In the genomic region with DNA sequence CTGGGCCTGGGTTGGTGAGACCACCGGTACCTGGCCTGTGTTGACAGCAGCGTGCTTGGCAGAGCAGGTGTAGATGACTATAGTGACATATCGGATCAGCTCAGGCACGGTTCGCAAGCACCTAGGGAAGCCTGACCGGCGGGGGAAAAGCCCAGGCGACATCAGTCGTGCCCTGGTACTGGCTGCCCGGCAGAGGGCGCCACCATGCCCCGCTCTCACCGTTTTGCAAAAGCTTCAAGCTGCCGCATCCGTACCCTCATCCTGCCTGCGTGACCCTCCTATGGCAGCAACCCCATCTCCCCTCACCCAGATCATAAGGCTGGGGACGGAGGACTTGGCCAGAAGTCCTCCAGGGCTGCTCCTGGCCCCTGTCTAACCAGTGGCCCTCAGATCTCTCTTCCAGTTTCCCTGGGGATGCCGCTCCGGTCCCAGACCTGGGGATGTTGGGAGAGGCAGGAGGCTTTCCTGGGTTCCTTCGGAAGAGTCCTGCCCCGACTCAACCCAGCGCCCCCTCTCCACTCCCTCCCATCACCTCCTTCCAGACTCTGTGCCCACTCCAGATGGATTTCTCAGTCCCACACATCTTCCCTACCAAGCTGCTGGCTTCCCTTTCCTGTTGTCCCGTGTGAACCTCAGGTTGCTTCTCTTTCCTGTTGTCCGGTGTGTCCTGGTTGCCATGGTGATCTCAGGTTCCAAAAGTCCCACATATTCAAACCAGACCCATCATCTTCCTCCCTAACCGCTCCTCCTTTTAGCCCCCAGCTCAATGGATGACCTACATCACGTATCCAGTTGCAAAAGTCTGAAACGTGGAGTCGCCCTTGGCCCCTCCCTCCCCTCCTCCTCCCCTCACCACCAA, we compare ENCODE assay signal across 8 cellular contexts. TPM values are rescaled to one million over a fixed set of nuclear protein-coding genes. Genes with fewer than 3 reads are reported as not detected.
DNase-seq lines count a peak whose midpoint lies in the region; ATAC-seq and TF ChIP-seq lines count a peak whose summit lies in the region.

No MANE protein-coding gene starts in this region.

- CTCF ChIA-PET in Calu3 (lab: Charles Lee) = interaction anchor here (0.6 to 1.6 kb wide), 8 partner anchors 11 to 215 kb away, joined by 3 to 12 read pairs (median 10); partner anchors contain the start of genes ALOXE3 and RANGRF

- peak; percentile 60 for TF ChIP-seq CTCF in Calu3 (IDR thresholded peaks at IDR 0.05; ENCODE audit: unreplicated experiment)
- TF ChIP-seq CTCF in foreskin keratinocyte (conservative IDR thresholded peaks at IDR 0.05) = peak; percentile 93
- peak in 1 of 3 donors; percentile 87 for TF ChIP-seq CTCF in omental fat pad (IDR thresholded peaks at IDR 0.05)
- peak; percentile 63 to 92 (median 72) for TF ChIP-seq CTCF in thyroid gland (IDR thresholded peaks at IDR 0.05)

- no peaks in the 10 kb centered on the region for H3K36me3 ChIP-seq in thyroid gland

- no peak overlapping the region for H3K27ac ChIP-seq in foreskin keratinocyte
- H3K27ac ChIP-seq in thyroid gland = no peak overlapping the region

- peaks cover 53% of the 10 kb centered on the region for H3K27me3 Mint-ChIP-seq in Calu3 (ENCODE audit: unreplicated experiment)

- ATAC-seq in HG03571 (IDR thresholded peaks at IDR 0.05; ENCODE audit: unreplicated experiment) (peak; percentile 51), foreskin keratinocyte (peak; percentile 66), omental fat pad (ENCODE audit: low FRiP score) (peak; percentile 77), HG03045 (IDR thresholded peaks at IDR 0.05; ENCODE audit: unreplicated experiment) (no peak)

- H3K4me1 ChIP-seq in foreskin keratinocyte = no peaks in the 10 kb centered on the region
- H3K4me1 ChIP-seq in thyroid gland = peaks cover 10 to 17% of the 10 kb centered on the region in 2 donors

- no peaks in the 10 kb centered on the region for H3K9me3 ChIP-seq in thyroid gland

- H3K4me3 ChIP-seq in thyroid gland (replicated peaks in 1 of 3) = no peak overlapping the region

- H3K27ac Mint-ChIP-seq in Calu3 (ENCODE audit: unreplicated experiment) = no peak overlapping the region

- DNase-seq in Calu3 (peak; percentile 78), foreskin keratinocyte (peak in 1 of 2 donors; percentile 48), omental fat pad (ENCODE audit: low spot score) (peak; percentile 50), thyroid gland (peak; percentile 69 to 78)
- peak; percentile 73 to 79 for DNase-seq in activated T-helper 1 cell treated with anti-CD3 and anti-CD28 coated beads, Interleukin-2, amount 50 U/mL, for 16 hours (ENCODE audit: low read depth in 1 of 2, low spot score in 1 of 2)

- WGBS in thyroid gland, 2 donors = 3 to 5% methylated on average over 25 to 28 of the region's 28 CpGs

- BruUV-seq in Calu3 (replicated peaks; lab: Mats Ljungman, UMichigan) = no TSS peak

- H3K4me1 Mint-ChIP-seq in Calu3 (ENCODE audit: low read depth, unreplicated experiment) = peaks cover 28% of the 10 kb centered on the region

- no peak overlapping the region for H3K4me3 Mint-ChIP-seq in Calu3 (ENCODE audit: low read depth, unreplicated experiment)

- no peaks in the 10 kb centered on the region for H3K9me3 Mint-ChIP-seq in Calu3 (ENCODE audit: low read depth, unreplicated experiment)

- H3K27me3 ChIP-seq in foreskin keratinocyte (peaks cover 53% of the 10 kb centered on the region), thyroid gland (peaks cover 27% of the 10 kb centered on the region)

- no peak for TF ChIP-seq POLR2A in thyroid gland (IDR thresholded peaks at IDR 0.05)

- intact Hi-C loops in Calu3 (cut with micrococcal nuclease; ENCODE audit: unreplicated experiment) = no loop called here
- intact Hi-C loops in thyroid gland (cut with DNase I) = loop anchor here (10.0 kb wide), 1 partner anchor 231 kb away; no protein-coding TSS in a partner anchor

- peaks cover 4% of the 10 kb centered on the region for H3K36me3 Mint-ChIP-seq in Calu3 (ENCODE audit: insufficient read depth, unreplicated experiment)

TF ChIP-seq in PFSK-1, 5 proteins besides CTCF, POLR2A, EP300 and RAD21:
- no peak for TF ChIP-seq POLR2AphosphoS5 (IDR thresholded peaks at IDR 0.05; ENCODE audit: low read depth, low read length)
- TF ChIP-seq TAF1 (IDR thresholded peaks at IDR 0.05; ENCODE audit: borderline replicate concordance, insufficient read depth, low read length) = no peak
- TF ChIP-seq SIN3A (IDR thresholded peaks at IDR 0.05; ENCODE audit: borderline replicate concordance, insufficient read depth, low read length) = no peak
- TF ChIP-seq REST (IDR thresholded peaks at IDR 0.05; ENCODE audit: insufficient read depth in 1 of 2, low read depth in 2 of 2, low read length in 2 of 2) = no peak
- TF ChIP-seq FOXP2 (optimal IDR thresholded peaks at IDR 0.05; ENCODE audit: borderline replicate concordance, extremely low read depth, extremely low read length, insufficient read depth) = peak; percentile 31

RNA-seq across cellular contexts. Expression of gene ALOX12B, which starts 13.7 kb away (rescaled TPM):
- not detected in 2 replicates for total RNA-seq in Calu3 (2022)
- polyA plus RNA-seq in PFSK-1 (2012; ENCODE audit: insufficient read length, low read depth) = 0.72 TPM
- 0.25 and 0.31 TPM in 2 replicates for total RNA-seq in foreskin keratinocyte
- polyA plus RNA-seq in foreskin keratinocyte = 0.30 and 0.43 TPM in 2 replicates
- total RNA-seq in omental fat pad = not detected
- not detected for total RNA-seq in thyroid gland

RNA-seq across cellular contexts. Expression of gene ALOX15B, which starts 35.0 kb away (rescaled TPM):
- not detected in 2 replicates for total RNA-seq in Calu3 (2022)
- not detected for polyA plus RNA-seq in PFSK-1 (2012; ENCODE audit: insufficient read length, low read depth)
- total RNA-seq in foreskin keratinocyte = 6.5 and 6.9 TPM in 2 replicates
- polyA plus RNA-seq in foreskin keratinocyte = 6.2 and 7.4 TPM in 2 replicates
- total RNA-seq in omental fat pad = 1 to 10 TPM; 3.8 to 9.8 (median 8.2) TPM
- total RNA-seq in thyroid gland = 1 to 10 TPM in 3 of 4 donors, under 1 TPM in 1; 0.67 to 3.3 (median 1.1) TPM

RNA-seq across cellular contexts. Expression of gene ALOXE3, which starts 44.5 kb away (rescaled TPM):
- total RNA-seq in Calu3 (2022) (0.20 TPM in 1 of 2 replicates, not detected in the other), foreskin keratinocyte (2.4 and 4.7 TPM in 2 replicates), omental fat pad (under 1 TPM in 2 of 4 donors, not detected in 2; 0.09 to 0.24 TPM), thyroid gland (not detected)
- polyA plus RNA-seq in PFSK-1 (2012; ENCODE audit: insufficient read length, low read depth) = 0.93 TPM
- 4.0 and 8.4 TPM in 2 replicates for polyA plus RNA-seq in foreskin keratinocyte

RNA-seq across cellular contexts. Expression of gene HES7, which starts 50.0 kb away (rescaled TPM):
- total RNA-seq in Calu3 (2022) (0.28 and 0.69 TPM in 2 replicates), foreskin keratinocyte (1.0 and 1.1 TPM in 2 replicates), omental fat pad (under 1 TPM in 1 of 4 donors, not detected in 3; 0.46 TPM), thyroid gland (1 to 10 TPM in 1 of 4 donors, not detected in 3; 1.7 TPM)
- polyA plus RNA-seq in PFSK-1 (2012; ENCODE audit: insufficient read length, low read depth) = 26.6 TPM
- 2.6 and 2.8 TPM in 2 replicates for polyA plus RNA-seq in foreskin keratinocyte
